In the genomic region with DNA sequence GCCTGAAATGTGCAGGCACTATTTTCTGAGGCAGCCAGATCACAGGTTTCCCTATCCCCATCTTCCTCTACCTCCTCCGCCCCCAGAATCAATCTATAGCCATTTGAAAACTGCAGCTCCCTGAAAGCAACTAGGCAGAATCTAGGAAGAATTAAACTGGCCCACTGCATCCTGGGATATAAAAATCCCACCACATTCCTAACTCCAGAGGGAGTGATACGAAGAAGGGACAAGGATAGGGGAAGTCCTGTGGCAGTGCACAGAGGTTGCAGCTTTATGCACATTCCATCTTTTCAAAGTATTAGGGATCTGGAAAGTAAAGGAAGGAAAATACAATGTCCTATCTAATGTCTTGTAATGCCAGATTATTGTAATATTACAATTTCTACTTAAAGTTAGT, we compare ENCODE assay signal across 14 cellular contexts. TPM values are rescaled to one million over a fixed set of nuclear protein-coding genes. Genes with fewer than 3 reads are reported as not detected.
A peak's percentile ranks its signal among the peaks of the same experiment; 100 is the strongest.
DNase-seq lines count a peak whose midpoint lies in the region; ATAC-seq and TF ChIP-seq lines count a peak whose summit lies in the region.
"Had no signal": no experiment of that assay in that cellular context is flagged by ENCODE, and none has a peak within 500 bp of the region (broad histone marks: within the 10 kb centered on the region; RNA-seq: fewer than 3 reads in every experiment).

No MANE protein-coding gene starts in this region.

- CTCF ChIA-PET in A673 (lab: Charles Lee): no interaction called here

- ATAC-seq in stimulated activated naive CD8-positive, alpha-beta T cell treated with anti-CD3 and anti-CD28 coated beads, Interleukin-15, amount 100 ng/mL, for 72 hours: no peak
- ATAC-seq in GM21529 (IDR thresholded peaks at IDR 0.05; ENCODE audit: unreplicated experiment) (no peak), HG02678 (IDR thresholded peaks at IDR 0.05; ENCODE audit: unreplicated experiment) (no peak)
- ATAC-seq: naive thymus-derived CD8-positive, alpha-beta T cell had no signal

- H3K36me3 Mint-ChIP-seq in HFFc6 (ENCODE audit: low read depth) (no peaks in the 10 kb centered on the region), brain (peaks cover 4% of the 10 kb centered on the region)
- H3K36me3 Mint-ChIP-seq: naive thymus-derived CD8-positive, alpha-beta T cell had no signal

- no TSS peak for BruUV-seq in A673 (replicated peaks; lab: Mats Ljungman, UMichigan)

- H3K9me3 Mint-ChIP-seq in HFFc6: no peaks in the 10 kb centered on the region
- H3K9me3 Mint-ChIP-seq in brain: no peaks in the 10 kb centered on the region
- peaks cover 0 to 6% of the 10 kb centered on the region in 2 donors for H3K9me3 Mint-ChIP-seq in stimulated activated naive CD8-positive, alpha-beta T cell treated with anti-CD3 and anti-CD28 coated beads, Interleukin-15, amount 100 ng/mL, for 72 hours

- no peak overlapping the region for H3K27ac Mint-ChIP-seq in HFFc6
- peak overlapping the region in 4 of 5 experiments; percentile 16 to 65 (median 54) for H3K27ac Mint-ChIP-seq in brain
- H3K27ac Mint-ChIP-seq in stimulated activated naive CD8-positive, alpha-beta T cell treated with anti-CD3 and anti-CD28 coated beads, Interleukin-15, amount 100 ng/mL, for 72 hours: no peak overlapping the region

- no peaks in the 10 kb centered on the region for H3K4me1 ChIP-seq in A673 (ENCODE audit: insufficient read depth, low read length, poor library complexity, severe bottlenecking)

- no peaks in the 10 kb centered on the region; the same call in 1 of the 2 replicates for H3K27me3 Mint-ChIP-seq in HFFc6 (ENCODE audit: insufficient read depth)
- H3K27me3 Mint-ChIP-seq in brain: no peaks in the 10 kb centered on the region
- peaks cover 10% of the 10 kb centered on the region for H3K27me3 Mint-ChIP-seq in stimulated activated naive CD8-positive, alpha-beta T cell treated with anti-CD3 and anti-CD28 coated beads, Interleukin-15, amount 100 ng/mL, for 72 hours

- H3K4me3 Mint-ChIP-seq in HFFc6: no peak overlapping the region
- H3K4me3 Mint-ChIP-seq in brain: peak overlapping the region in 1 of 5 experiments; percentile 20
- no peak overlapping the region for H3K4me3 Mint-ChIP-seq in stimulated activated naive CD8-positive, alpha-beta T cell treated with anti-CD3 and anti-CD28 coated beads, Interleukin-15, amount 100 ng/mL, for 72 hours
- H3K4me3 Mint-ChIP-seq: naive thymus-derived CD8-positive, alpha-beta T cell had no signal

- H3K36me3 ChIP-seq in A673 (ENCODE audit: insufficient read depth, low read length, poor library complexity, severe bottlenecking): no peaks in the 10 kb centered on the region

- H3K9me3 ChIP-seq in A673 (ENCODE audit: low read depth, low read length, poor library complexity, severe bottlenecking): no peaks in the 10 kb centered on the region

- H3K4me3 ChIP-seq in A673 (ENCODE audit: low read depth, low read length, poor library complexity, severe bottlenecking): no peak overlapping the region

- DNase-seq in A673 (ENCODE audit: low spot score) (peak; percentile 2), HFFc6 (peak; percentile 40), kidney glomerular epithelial cell (lab: John Stamatoyannopoulos, UW) (peak; percentile 17), NCI-H2081 (lab: John Stamatoyannopoulos, UW) (no peak)
- no peak for DNase-seq in stimulated activated naive CD8-positive, alpha-beta T cell treated with anti-CD3 and anti-CD28 coated beads, Interleukin-15, amount 100 ng/mL, for 72 hours
- DNase-seq: activated effector memory CD4-positive, alpha-beta T cell treated with Interleukin-2 at 50 U/mL for 16 hours; naive thymus-derived CD8-positive, alpha-beta T cell; NCI-H1436 treated with DMSO at 0.1 percent for 48 hours; stimulated activated CD4-positive, alpha-beta T cell treated with anti-CD3 and anti-CD28 coated beads, Interleukin-4, amount 100 ng/mL, for 24 hours had no signal

- TF ChIP-seq CTCF in A673 (conservative IDR thresholded peaks at IDR 0.05; ENCODE audit: low read depth, low read length) (no peak), HFFc6 (IDR thresholded peaks at IDR 0.05) (peak; percentile 60), brain (conservative IDR thresholded peaks at IDR 0.05) (peak in 1 of 2 experiments; percentile 32)

- intact Hi-C loops in A673 (cut with micrococcal nuclease; ENCODE audit: unreplicated experiment): no loop called here

- H3K27me3 ChIP-seq in A673 (replicated peaks; ENCODE audit: insufficient read depth, low read depth, low read length, poor library complexity): no peaks in the 10 kb centered on the region

- H3K4me1 Mint-ChIP-seq in HFFc6 (ENCODE audit: low read depth) (peaks cover 30% of the 10 kb centered on the region), brain (peaks cover 22% of the 10 kb centered on the region)
- no peaks in the 10 kb centered on the region for H3K4me1 Mint-ChIP-seq in stimulated activated naive CD8-positive, alpha-beta T cell treated with anti-CD3 and anti-CD28 coated beads, Interleukin-15, amount 100 ng/mL, for 72 hours
- H3K4me1 Mint-ChIP-seq: naive thymus-derived CD8-positive, alpha-beta T cell had no signal

- POLR2A ChIA-PET in A673 (lab: Charles Lee; ENCODE audit: low non-redundant PET): no interaction called here

- H3K27ac ChIP-seq in A673 (ENCODE audit: low read depth, low read length, poor library complexity, severe bottlenecking): no peak overlapping the region
- H3K27ac ChIP-seq: C4-2B, HL-60 had no signal

RNA-seq across cellular contexts. Expression of a gene that starts 18.3 kb away (rescaled TPM):
- total RNA-seq in A673 (2021): 0.71 and 1.0 TPM in 2 replicates
- 10 to 100 TPM; 16.5 to 32.2 (median 26.6) TPM for total RNA-seq in HFFc6 (2021; fragmentation: NEBNext Ultra II Directional; extraction: Animal tissue kit (Norgen Biotek cat#: 25700))
- polyA plus RNA-seq in brain (ENCODE audit: insufficient read depth, low read depth, low replicate concordance): 9.4 TPM

RNA-seq across cellular contexts. Expression of a gene that starts 50.4 kb away (rescaled TPM):
- 38.8 and 41.2 TPM in 2 replicates for total RNA-seq in A673 (2021)
- total RNA-seq in HFFc6 (2021; fragmentation: NEBNext Ultra II Directional; extraction: Animal tissue kit (Norgen Biotek cat#: 25700)): 10 to 100 TPM; 70.4 to 78.6 (median 73.5) TPM
- 40.8 TPM for polyA plus RNA-seq in brain (ENCODE audit: insufficient read depth, low read depth, low replicate concordance)

Comparison
In these comparisons a context has a peak if more than half of its experiments do, and no peak if none do; other contexts are left out.
1. DNase-seq: peak in A673 (single experiment), HFFc6 (single experiment) and kidney glomerular epithelial cell (single experiment); none in NCI-H2081 (0 of 2) and stimulated activated naive CD8-positive, alpha-beta T cell treated with anti-CD3 and anti-CD28 coated beads, Interleukin-15, amount 100 ng/mL, for 72 hours (0 of 2).
2. H3K27ac Mint-ChIP-seq: peak in brain (4 of 5); none in HFFc6 (single experiment) and stimulated activated naive CD8-positive, alpha-beta T cell treated with anti-CD3 and anti-CD28 coated beads, Interleukin-15, amount 100 ng/mL, for 72 hours (0 of 2).